Comparison of ENCODE assay signal across 15 cellular contexts in the genomic region with DNA sequence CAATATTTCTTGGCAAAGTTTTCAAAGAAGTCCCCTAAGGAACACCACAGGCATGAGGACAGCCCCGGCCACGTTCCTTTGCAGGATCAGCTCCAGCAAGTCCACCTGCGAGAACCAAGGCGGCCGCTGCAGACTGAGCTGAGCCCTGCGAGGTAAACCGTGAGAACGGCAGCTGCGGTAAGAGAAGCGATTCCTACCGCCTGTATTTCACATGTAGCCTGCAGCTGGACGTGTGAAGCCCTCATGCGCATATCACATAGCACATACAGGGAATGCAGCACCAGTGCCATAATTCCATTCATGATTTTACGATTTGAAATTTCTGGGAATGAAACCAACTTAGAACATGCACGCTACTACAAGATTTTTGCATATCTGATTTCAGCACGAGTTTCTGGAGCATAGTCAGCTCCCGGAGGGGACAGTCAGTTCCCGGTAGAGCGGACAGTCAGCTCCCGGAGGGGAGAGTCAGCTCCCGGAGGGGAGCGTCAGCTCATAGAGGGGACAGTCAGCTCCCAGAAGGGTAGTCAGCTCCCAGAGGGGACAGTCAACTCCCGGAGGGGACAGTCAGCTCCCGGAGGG. TPM values are rescaled to one million over a fixed set of nuclear protein-coding genes. Genes with fewer than 3 reads are reported as not detected.
DNase-seq lines count a peak whose midpoint lies in the region; ATAC-seq and TF ChIP-seq lines count a peak whose summit lies in the region.
"Had no signal": no experiment of that assay in that cellular context is flagged by ENCODE, and none has a peak within 500 bp of the region (broad histone marks: within the 10 kb centered on the region; RNA-seq: fewer than 3 reads in every experiment).

No MANE protein-coding gene starts in this region.

- TF ChIP-seq CTCF in foreskin fibroblast (IDR thresholded peaks at IDR 0.05; ENCODE audit: low read depth, low read length) (no peak), stomach (IDR thresholded peaks at IDR 0.05) (no peak)

- in situ Hi-C loops in SK-MEL-5 (cut with HindIII; ENCODE audit: low pct_unique_long_range_greater_than_20kb, low sequenced_read_pairs) = no loop called here

- no peaks in the 10 kb centered on the region for H3K27me3 Mint-ChIP-seq in activated T-cell treated with anti-CD3 and anti-CD28 coated beads, Interleukin-2, amount 50 U/mL, for 72 hours (ENCODE audit: low read depth)

- peaks cover 8 to 93% (median 16%) of the 10 kb centered on the region in 3 donors for H3K27me3 ChIP-seq in stomach

- 46 to 54% (median 50%) methylated on average over 24 of the region's 24 CpGs for WGBS in stomach, 5 donors

- TF ChIP-seq EP300 in stomach (IDR thresholded peaks at IDR 0.05) = no peak

- H3K36me3 Mint-ChIP-seq in activated T-cell treated with anti-CD3 and anti-CD28 coated beads, Interleukin-2, amount 50 U/mL, for 72 hours (ENCODE audit: insufficient read depth in 2 of 2) = no peaks in the 10 kb centered on the region

- H3K4me3 ChIP-seq in foreskin fibroblast (ENCODE audit: low read depth in 1 of 2, low read length in 2 of 2) (peak overlapping the region; percentile 9 to 24), stomach (no peak overlapping the region)
- H3K4me3 ChIP-seq: ascending aorta; BLaER1 treated with 17β-estradiol and CSF1 and Interleukin-3, amounts not matched to agents 10 nM and 100 nM had no signal

- H3K4me3 Mint-ChIP-seq in activated T-cell treated with anti-CD3 and anti-CD28 coated beads, Interleukin-2, amount 50 U/mL, for 72 hours = no peak overlapping the region

- no peak for TF ChIP-seq POLR2A in stomach (IDR thresholded peaks at IDR 0.05)

- H3K9me3 ChIP-seq in stomach = no peaks in the 10 kb centered on the region
- H3K9me3 ChIP-seq: ascending aorta, esophagus squamous epithelium had no signal

- H3K36me3 ChIP-seq in stomach = no peaks in the 10 kb centered on the region
- H3K36me3 ChIP-seq: ascending aorta; BLaER1 treated with 17β-estradiol and CSF1 and Interleukin-3, amounts not matched to agents 10 nM and 100 nM; esophagus squamous epithelium had no signal

- peaks cover 0 to 1% of the 10 kb centered on the region in 2 donors for H3K9me3 Mint-ChIP-seq in activated T-cell treated with anti-CD3 and anti-CD28 coated beads, Interleukin-2, amount 50 U/mL, for 72 hours

- no peak overlapping the region for H3K27ac ChIP-seq in stomach
- H3K27ac ChIP-seq: ascending aorta; BLaER1 treated with 17β-estradiol and CSF1 and Interleukin-3, amounts not matched to agents 10 nM and 100 nM; esophagus squamous epithelium had no signal

- no peak overlapping the region for H3K27ac Mint-ChIP-seq in activated T-cell treated with anti-CD3 and anti-CD28 coated beads, Interleukin-2, amount 50 U/mL, for 72 hours

- peak; percentile 16 for DNase-seq in activated T-cell treated with anti-CD3 and anti-CD28 coated beads, Interleukin-2, amount 50 U/mL, for 1 hour
- no peak for DNase-seq in activated T-cell treated with anti-CD3 and anti-CD28 coated beads, Interleukin-2, amount 50 U/mL, for 72 hours
- peak; percentile 8 for DNase-seq in SK-MEL-5 (ENCODE audit: low read depth, low spot score)
- DNase-seq in foreskin fibroblast = peak; percentile 48 to 83
- DNase-seq in stomach = peak; percentile 24
- DNase-seq: activated CD4-positive, alpha-beta T cell treated with anti-CD3 and anti-CD28 coated beads, Interleukin-2, amount 50 U/mL, for 1 hour; esophagus squamous epithelium; NCI-H2081 treated with DMSO at 0.1 percent for 48 hours; SHP77; stimulated activated CD8-positive, alpha-beta memory T cell treated with anti-CD3 and anti-CD28 coated beads, Interleukin-4, amount 100 ng/mL, for 48 hours had no signal

- no peak for ATAC-seq in activated T-cell treated with anti-CD3 and anti-CD28 coated beads, Interleukin-2, amount 50 U/mL, for 72 hours (replicated peaks in 1 of 2)
- no peak for ATAC-seq in GM18520 (IDR thresholded peaks at IDR 0.05; ENCODE audit: unreplicated experiment)
- no peak for ATAC-seq in GM18519 (IDR thresholded peaks at IDR 0.05; ENCODE audit: low FRiP score, unreplicated experiment)
- ATAC-seq in HG03280 (IDR thresholded peaks at IDR 0.05; ENCODE audit: unreplicated experiment) = no peak

- H3K4me1 Mint-ChIP-seq in activated T-cell treated with anti-CD3 and anti-CD28 coated beads, Interleukin-2, amount 50 U/mL, for 72 hours (ENCODE audit: low read depth) = peaks cover 20% of the 10 kb centered on the region

- intact Hi-C loops in stomach (cut with DNase I; ENCODE audit: low total_unique reads) = no loop called here

- peaks cover under 1 to 35% (median 17%) of the 10 kb centered on the region in 4 donors for H3K4me1 ChIP-seq in stomach

RNA-seq across cellular contexts. Expression of a gene that starts 41.7 kb away (rescaled TPM):
- 10 to 100 TPM; 15.9 to 18.6 TPM for total RNA-seq in activated T-cell treated with anti-CD3 and anti-CD28 coated beads, Interleukin-2, amount 50 U/mL, for 72 hours
- total RNA-seq in SK-MEL-5 (2014; rRNA removed; shearing (Covaris generic)) = 4.8 and 6.6 TPM in 2 replicates
- polyA plus RNA-seq in SK-MEL-5 (2015; cell fraction: cytosol; rRNA removed) = 24.0 and 35.6 TPM in 2 replicates
- polyA plus RNA-seq in SK-MEL-5 (2015; cell fraction: nucleus; rRNA removed) = 4.7 and 7.0 TPM in 2 replicates
- 10 to 100 TPM in 3 of 5 donors, 1 to 10 TPM in 2; 3.5 to 42.7 (median 19.6) TPM for total RNA-seq in stomach
- 10 to 100 TPM in 1 of 3 donors, 1 to 10 TPM in 2; 5.8 to 10.3 (median 9.2) TPM for polyA plus RNA-seq in stomach

RNA-seq across cellular contexts. Expression of a gene that starts 60.0 kb away (rescaled TPM):
- total RNA-seq in activated T-cell treated with anti-CD3 and anti-CD28 coated beads, Interleukin-2, amount 50 U/mL, for 72 hours = not detected
- 0.37 TPM in 1 of 2 replicates, not detected in the other for total RNA-seq in SK-MEL-5 (2014; rRNA removed; shearing (Covaris generic))
- polyA plus RNA-seq in SK-MEL-5 (2015; cell fraction: cytosol; rRNA removed) = 0.11 TPM in 1 of 2 replicates, not detected in the other
- polyA plus RNA-seq in SK-MEL-5 (2015; cell fraction: nucleus; rRNA removed) = 0.99 and 1.4 TPM in 2 replicates
- total RNA-seq in stomach = 1 to 10 TPM in 2 of 5 donors, under 1 TPM in 1, not detected in 2; 0.18 to 5.8 (median 3.5) TPM
- 1 to 10 TPM in 1 of 3 donors, under 1 TPM in 1, not detected in 1; 0.68 to 8.9 TPM for polyA plus RNA-seq in stomach
- total RNA-seq: ascending aorta, esophagus squamous epithelium had no signal

Comparison
In these comparisons a context has a peak if more than half of its experiments do, and no peak if none do; other contexts are left out.
1. DNase-seq: peak in activated T-cell treated with anti-CD3 and anti-CD28 coated beads, Interleukin-2, amount 50 U/mL, for 1 hour (single experiment), SK-MEL-5 (single experiment), foreskin fibroblast (2 of 2) and stomach (single experiment); none in activated T-cell treated with anti-CD3 and anti-CD28 coated beads, Interleukin-2, amount 50 U/mL, for 72 hours (0 of 2).
2. H3K4me3 ChIP-seq: peak in foreskin fibroblast (2 of 2); none in stomach (0 of 4).